ENCODE assay signal across 8 cellular contexts in genomic region chr12:1093166-1093751, GRCh38.
DNase-seq lines count a peak whose midpoint lies in the region; ATAC-seq, FAIRE-seq and TF ChIP-seq lines count a peak whose summit lies in the region.

No MANE protein-coding gene starts in this region.

- TF ChIP-seq CTCF in D721Med (IDR thresholded peaks at IDR 0.05; ENCODE audit: insufficient read depth, missing control alignments) (peak; percentile 81), right atrium auricular region (IDR thresholded peaks at IDR 0.05) (peak; percentile 66 to 83), spleen (IDR thresholded peaks at IDR 0.05 in 8 of 11, conservative IDR thresholded peaks at IDR 0.05 in 3 of 11) (peak; percentile 24 to 75 (median 68))

- intact Hi-C loops in spleen (cut with DNase I; ENCODE audit: low total_unique reads) (loop anchor here (10.0 kb wide), 1 partner anchor 278 kb away; no protein-coding TSS in a partner anchor), posterior cingulate gyrus (cut with DNase I) (loop anchor here (5.0 to 10.0 kb wide), 3 partner anchors 101 to 528 kb away; partner anchors contain the start of gene ERC1)

- H3K27ac Mint-ChIP-seq in activated naive CD8-positive, alpha-beta T cell treated with anti-CD3 and anti-CD28 coated beads, Interleukin-2, amount 50 U/mL, for 24 hours: no peak overlapping the region

- FAIRE-seq in D721Med (lab: Jason Lieb, UNC): no peak

- WGBS in spleen, 5 donors: 37 to 49% (median 43%) methylated on average over 6 of the region's 6 CpGs

- no peaks in the 10 kb centered on the region for H3K36me3 Mint-ChIP-seq in activated naive CD8-positive, alpha-beta T cell treated with anti-CD3 and anti-CD28 coated beads, Interleukin-2, amount 50 U/mL, for 24 hours (ENCODE audit: low read depth)

- TF ChIP-seq POLR2A in spleen (IDR thresholded peaks at IDR 0.05): no peak

- no peaks in the 10 kb centered on the region for H3K9me3 Mint-ChIP-seq in activated naive CD8-positive, alpha-beta T cell treated with anti-CD3 and anti-CD28 coated beads, Interleukin-2, amount 50 U/mL, for 24 hours

- no peaks in the 10 kb centered on the region for H3K36me3 ChIP-seq in HAP-1 (replicated peaks)
- H3K36me3 ChIP-seq in right atrium auricular region: no peaks in the 10 kb centered on the region
- H3K36me3 ChIP-seq in spleen: no peaks in the 10 kb centered on the region

- H3K4me3 Mint-ChIP-seq in activated naive CD8-positive, alpha-beta T cell treated with anti-CD3 and anti-CD28 coated beads, Interleukin-2, amount 50 U/mL, for 24 hours: no peak overlapping the region

- DNase-seq in D721Med (ENCODE audit: insufficient read length, low spot score) (no peak), HAP-1 (ENCODE audit: low spot score in 2 of 2) (peak; percentile 68 to 80), NCI-H524 (lab: John Stamatoyannopoulos, UW) (peak; percentile 2 to 71), right atrium auricular region (ENCODE audit: low spot score) (no peak), spleen (no peak), posterior cingulate gyrus (no peak)
- DNase-seq in activated naive CD8-positive, alpha-beta T cell treated with anti-CD3 and anti-CD28 coated beads, Interleukin-2, amount 50 U/mL, for 24 hours: peak; percentile 13
- no peak for DNase-seq in activated CD4-positive, CD25-positive, alpha-beta regulatory T cell (lab: John Stamatoyannopoulos, UW)

- no peak overlapping the region for H3K4me3 ChIP-seq in HAP-1
- no peak overlapping the region for H3K4me3 ChIP-seq in right atrium auricular region
- H3K4me3 ChIP-seq in spleen: no peak overlapping the region

- in situ Hi-C loops in HAP-1 (cut with MboI; ENCODE audit: low sequenced_read_pairs): loop anchor here (10.0 kb wide), 1 partner anchor 528 kb away; no protein-coding TSS in a partner anchor

- H3K4me1 ChIP-seq in HAP-1 (peaks cover 11% of the 10 kb centered on the region), right atrium auricular region (peaks cover 0 to 9% of the 10 kb centered on the region in 2 donors), spleen (peaks cover 0 to 15% (median 3%) of the 10 kb centered on the region in 6 donors)

- peaks cover 11% of the 10 kb centered on the region for H3K4me1 Mint-ChIP-seq in activated naive CD8-positive, alpha-beta T cell treated with anti-CD3 and anti-CD28 coated beads, Interleukin-2, amount 50 U/mL, for 24 hours

- no peaks in the 10 kb centered on the region for H3K9me3 ChIP-seq in HAP-1
- H3K9me3 ChIP-seq in right atrium auricular region: no peaks in the 10 kb centered on the region
- H3K9me3 ChIP-seq in spleen: no peaks in the 10 kb centered on the region

- H3K27me3 ChIP-seq in HAP-1 (ENCODE audit: low read depth) (no peaks in the 10 kb centered on the region), right atrium auricular region (no peaks in the 10 kb centered on the region), spleen (replicated peaks in 1 of 7) (no peaks in the 10 kb centered on the region)

- peak; percentile 49 for ATAC-seq in activated naive CD8-positive, alpha-beta T cell treated with anti-CD3 and anti-CD28 coated beads, Interleukin-2, amount 50 U/mL, for 24 hours

- H3K27ac ChIP-seq in right atrium auricular region (no peak overlapping the region), spleen (no peak overlapping the region)

- H3K27me3 Mint-ChIP-seq in activated naive CD8-positive, alpha-beta T cell treated with anti-CD3 and anti-CD28 coated beads, Interleukin-2, amount 50 U/mL, for 24 hours: no peaks in the 10 kb centered on the region

Comparison
In these comparisons a context has a peak if more than half of its experiments do, and no peak if none do; other contexts are left out.
1. DNase-seq: peak in HAP-1 (2 of 2), NCI-H524 (2 of 2) and activated naive CD8-positive, alpha-beta T cell treated with anti-CD3 and anti-CD28 coated beads, Interleukin-2, amount 50 U/mL, for 24 hours (single experiment); none in D721Med (single experiment), right atrium auricular region (single experiment), spleen (single experiment), activated CD4-positive, CD25-positive, alpha-beta regulatory T cell (0 of 4) and posterior cingulate gyrus (0 of 10).
2. Peak in every context shown above with its lines, with median percentiles within 50 percentile points of each other: CTCF ChIP-seq.